ENCODE assay signal across 12 cellular contexts in genomic region chrX:7242613-7243012, GRCh38.
DNase-seq lines count a peak whose midpoint lies in the region; ATAC-seq lines count a peak whose summit lies in the region.
"Had no signal": no experiment of that assay in that cellular context is flagged by ENCODE, and none has a peak within 500 bp of the region (broad histone marks: within the 10 kb centered on the region; RNA-seq: fewer than 3 reads in every experiment).

No MANE protein-coding gene starts in this region.

- ATAC-seq in GM18508 (IDR thresholded peaks at IDR 0.05; ENCODE audit: insufficient read depth, unreplicated experiment) (peak; percentile 97), GM19455 (IDR thresholded peaks at IDR 0.05; ENCODE audit: unreplicated experiment) (peak; percentile 95), HG02870 (IDR thresholded peaks at IDR 0.05; ENCODE audit: unreplicated experiment) (peak; percentile 98), HG03558 (IDR thresholded peaks at IDR 0.05; ENCODE audit: extremely low read depth, unreplicated experiment) (peak; percentile 96)
- ATAC-seq: naive thymus-derived CD8-positive, alpha-beta T cell had no signal

- DNase-seq in NCI-H146 treated with DMSO at 0.1 percent for 48 hours (lab: John Stamatoyannopoulos, UW; ENCODE audit: unreplicated experiment) (no peak), NCI-H187 treated with DMSO at 0.1 percent for 48 hours (lab: John Stamatoyannopoulos, UW) (no peak)
- no peak for DNase-seq in activated CD4-positive, alpha-beta memory T cell treated with anti-CD3 and anti-CD28 coated beads, Interleukin-2, amount 10 ng/mL, durations not matched to agents 7 days and 5 days
- DNase-seq in activated CD4-positive, alpha-beta T cell treated with anti-CD3 and anti-CD28 coated beads, Interleukin-2, amount 50 U/mL, for 1 hour: no peak
- DNase-seq: activated CD4-positive, CD25-positive, alpha-beta regulatory T cell; IMR-90; naive thymus-derived CD8-positive, alpha-beta T cell had no signal

- POLR2A ChIA-PET in activated CD4-positive, alpha-beta memory T cell treated with anti-CD3 and anti-CD28 coated beads, Interleukin-2, amount 10 ng/mL, durations not matched to agents 7 days and 5 days (lab: Charles Lee): no interaction called here

- H3K27ac Mint-ChIP-seq in activated CD4-positive, alpha-beta memory T cell treated with anti-CD3 and anti-CD28 coated beads, Interleukin-2, amount 10 ng/mL, durations not matched to agents 7 days and 5 days: no peak overlapping the region
- H3K27ac Mint-ChIP-seq: activated T-helper 2 cell treated with anti-CD3 and anti-CD28 coated beads, Interferon-gamma antibody, Interleukin-2, Interleukin-4, amounts not matched to agents 10 μg/mL and 5 μg/mL and 100 μg/mL, durations not matched to agents 14 hours and 24 hours and 36 hours; naive thymus-derived CD8-positive, alpha-beta T cell had no signal

- no peaks in the 10 kb centered on the region for H3K27me3 Mint-ChIP-seq in activated CD4-positive, alpha-beta memory T cell treated with anti-CD3 and anti-CD28 coated beads, Interleukin-2, amount 10 ng/mL, durations not matched to agents 7 days and 5 days
- H3K27me3 Mint-ChIP-seq: naive thymus-derived CD8-positive, alpha-beta T cell had no signal

- H3K9me3 Mint-ChIP-seq in activated CD4-positive, alpha-beta memory T cell treated with anti-CD3 and anti-CD28 coated beads, Interleukin-2, amount 10 ng/mL, durations not matched to agents 7 days and 5 days: no peaks in the 10 kb centered on the region
- H3K9me3 Mint-ChIP-seq: activated T-helper 2 cell treated with anti-CD3 and anti-CD28 coated beads, Interferon-gamma antibody, Interleukin-2, Interleukin-4, amounts not matched to agents 10 μg/mL and 5 μg/mL and 100 μg/mL, durations not matched to agents 14 hours and 24 hours and 36 hours had no signal

- H3K4me1 Mint-ChIP-seq in activated CD4-positive, alpha-beta memory T cell treated with anti-CD3 and anti-CD28 coated beads, Interleukin-2, amount 10 ng/mL, durations not matched to agents 7 days and 5 days: no peaks in the 10 kb centered on the region

- CTCF ChIA-PET in activated CD4-positive, alpha-beta memory T cell treated with anti-CD3 and anti-CD28 coated beads, Interleukin-2, amount 10 ng/mL, durations not matched to agents 7 days and 5 days (lab: Charles Lee): no interaction called here

- H3K4me3 Mint-ChIP-seq in activated CD4-positive, alpha-beta memory T cell treated with anti-CD3 and anti-CD28 coated beads, Interleukin-2, amount 10 ng/mL, durations not matched to agents 7 days and 5 days: no peak overlapping the region
- H3K4me3 Mint-ChIP-seq: naive thymus-derived CD8-positive, alpha-beta T cell had no signal

- no peaks in the 10 kb centered on the region for H3K36me3 Mint-ChIP-seq in activated CD4-positive, alpha-beta memory T cell treated with anti-CD3 and anti-CD28 coated beads, Interleukin-2, amount 10 ng/mL, durations not matched to agents 7 days and 5 days (ENCODE audit: low read depth)
